8 cellular contexts compared by ENCODE assay signal in the genomic region with DNA sequence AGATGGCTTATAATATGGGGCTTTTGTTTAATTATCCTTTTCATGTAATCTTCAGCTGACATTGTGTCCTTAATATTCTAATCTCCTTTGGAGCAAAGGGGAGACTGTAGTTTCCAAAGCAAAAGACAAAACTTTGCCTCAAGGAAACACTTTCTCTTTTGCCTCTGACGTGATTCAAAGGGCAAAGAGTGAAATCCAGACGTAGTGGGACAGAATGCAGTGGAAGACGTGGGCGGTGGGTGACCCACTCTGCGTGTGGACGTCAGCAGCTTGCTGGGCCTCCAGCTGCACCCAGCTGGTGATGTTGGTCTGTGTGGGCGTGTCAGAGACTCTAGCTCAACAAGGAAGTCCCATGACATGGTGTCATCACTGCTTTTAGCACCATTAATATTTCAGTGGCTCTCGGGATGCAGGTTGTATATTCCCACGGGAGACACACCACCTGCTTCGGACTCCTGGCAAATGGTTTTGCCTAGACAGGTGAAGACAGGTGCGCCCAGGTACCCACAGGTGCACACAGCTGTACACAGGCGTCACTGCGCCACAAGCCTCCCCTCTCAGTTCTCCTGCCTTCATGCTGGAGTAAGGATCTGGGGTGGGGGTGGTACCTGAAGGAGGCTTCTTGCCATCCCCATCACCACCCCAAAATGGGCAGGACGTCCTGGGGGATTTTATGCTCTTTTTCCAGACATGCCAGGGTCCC.
DNase-seq lines count a peak whose midpoint lies in the region; ATAC-seq and TF ChIP-seq lines count a peak whose summit lies in the region.

No MANE protein-coding gene starts in this region.

- peak overlapping the region in 9 of 12 donors; percentile 39 to 75 (median 64) for H3K27ac ChIP-seq in heart left ventricle
- H3K27ac ChIP-seq in CD4-positive, alpha-beta memory T cell (ENCODE audit: low read depth, low read length) = no peak overlapping the region

- peak; percentile 65 for DNase-seq in NCI-H146 (lab: John Stamatoyannopoulos, UW)
- DNase-seq in NCI-H146 treated with DMSO at 0.1 percent for 48 hours (lab: John Stamatoyannopoulos, UW; ENCODE audit: unreplicated experiment) = no peak
- peak; percentile 86 for DNase-seq in SK-MEL-5 (ENCODE audit: low read depth, low spot score)
- peak; percentile 83 to 95 (median 85) for DNase-seq in heart left ventricle
- DNase-seq in stimulated activated CD8-positive, alpha-beta memory T cell treated with anti-CD3 and anti-CD28 coated beads, Interleukin-4, amount 100 ng/mL, for 48 hours = peak; percentile 31
- no peak for DNase-seq in activated effector memory CD4-positive, alpha-beta T cell treated with anti-CD3 and anti-CD28 coated beads, Interleukin-2, amount 50 U/mL, for 16 hours
- no peak for DNase-seq in CD4-positive, alpha-beta memory T cell
- no peak for DNase-seq in MV-4-11 (lab: John Stamatoyannopoulos, UW)

- POLR2A ChIA-PET in CD4-positive, alpha-beta memory T cell (lab: Charles Lee; ENCODE audit: partially characterized antibody) = no interaction called here

- no peak for TF ChIP-seq POLR2A in heart left ventricle (IDR thresholded peaks at IDR 0.05)

- H3K4me3 Mint-ChIP-seq in CD4-positive, alpha-beta memory T cell = no peak overlapping the region

- H3K27ac Mint-ChIP-seq in CD4-positive, alpha-beta memory T cell = no peak overlapping the region

- ATAC-seq in heart left ventricle = peak; percentile 60 to 92 (median 74)

- H3K36me3 Mint-ChIP-seq in CD4-positive, alpha-beta memory T cell = no peaks in the 10 kb centered on the region

- no peaks in the 10 kb centered on the region for H3K9me3 Mint-ChIP-seq in CD4-positive, alpha-beta memory T cell

- no peaks in the 10 kb centered on the region for H3K4me1 Mint-ChIP-seq in CD4-positive, alpha-beta memory T cell

- 61 to 73% (median 67%) methylated on average over 11 to 14 of the region's 14 CpGs for WGBS in heart left ventricle, 4 donors

- peak overlapping the region in 2 of 12 donors; percentile 4 to 14 for H3K4me3 ChIP-seq in heart left ventricle
- H3K4me3 ChIP-seq in CD4-positive, alpha-beta memory T cell (ENCODE audit: low read length in 2 of 2) = no peak overlapping the region

- no peaks in the 10 kb centered on the region for H3K36me3 ChIP-seq in heart left ventricle
- no peaks in the 10 kb centered on the region for H3K36me3 ChIP-seq in CD4-positive, alpha-beta memory T cell (ENCODE audit: insufficient read depth, low read length)

- TF ChIP-seq CTCF in heart left ventricle (IDR thresholded peaks at IDR 0.05) = no peak

- CTCF ChIA-PET in CD4-positive, alpha-beta memory T cell (lab: Charles Lee; ENCODE audit: partially characterized antibody) = no interaction called here

- intact Hi-C loops in heart left ventricle (cut with DNase I) = no loop called here
- intact Hi-C loops in CD4-positive, alpha-beta memory T cell (cut with micrococcal nuclease) = no loop called here

- H3K4me1 ChIP-seq in heart left ventricle = peaks cover 0 to 25% (median 5%) of the 10 kb centered on the region in 12 donors
- no peaks in the 10 kb centered on the region for H3K4me1 ChIP-seq in CD4-positive, alpha-beta memory T cell (ENCODE audit: insufficient read depth, low read length)

- H3K27me3 ChIP-seq in heart left ventricle = no peaks in the 10 kb centered on the region
- no peaks in the 10 kb centered on the region for H3K27me3 ChIP-seq in CD4-positive, alpha-beta memory T cell (ENCODE audit: insufficient read depth, low read length)

- H3K9me3 ChIP-seq in heart left ventricle = no peaks in the 10 kb centered on the region
- H3K9me3 ChIP-seq in CD4-positive, alpha-beta memory T cell (ENCODE audit: control insufficient read depth in 1 of 2, low read length in 2 of 2) = no peaks in the 10 kb centered on the region

- in situ Hi-C loops in SK-MEL-5 (cut with HindIII; ENCODE audit: low pct_unique_long_range_greater_than_20kb, low sequenced_read_pairs) = no loop called here

- H3K27me3 Mint-ChIP-seq in CD4-positive, alpha-beta memory T cell = peaks cover 1 to 6% of the 10 kb centered on the region in 2 donors

Comparison
In these comparisons a context has a peak if more than half of its experiments do, and no peak if none do; other contexts are left out.
1. DNase-seq: peak in NCI-H146 (single experiment), SK-MEL-5 (single experiment), heart left ventricle (5 of 5) and stimulated activated CD8-positive, alpha-beta memory T cell treated with anti-CD3 and anti-CD28 coated beads, Interleukin-4, amount 100 ng/mL, for 48 hours (single experiment); none in NCI-H146 treated with DMSO at 0.1 percent for 48 hours (single experiment), activated effector memory CD4-positive, alpha-beta T cell treated with anti-CD3 and anti-CD28 coated beads, Interleukin-2, amount 50 U/mL, for 16 hours (single experiment), CD4-positive, alpha-beta memory T cell (0 of 5) and MV-4-11 (single experiment).